Comparison of ENCODE assay signal across 19 cellular contexts in the genomic region with DNA sequence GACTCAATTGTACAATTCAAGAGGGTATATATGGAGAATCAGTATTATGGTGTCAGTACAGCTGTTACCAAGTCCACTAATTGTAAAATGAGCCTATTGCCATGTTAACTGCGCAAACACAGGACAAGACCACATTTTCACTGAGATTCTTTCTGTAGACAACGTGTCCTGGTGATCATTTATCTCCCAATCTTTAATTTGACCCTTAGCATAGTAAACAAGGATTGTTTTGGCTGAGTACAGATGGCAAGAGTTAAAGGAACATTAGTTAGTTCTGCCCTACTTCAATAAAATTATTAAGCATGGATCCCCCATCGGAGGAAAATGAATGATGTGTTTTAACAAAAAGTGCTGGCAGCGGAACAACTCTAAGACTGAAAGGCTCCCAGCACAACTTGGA. TPM values are rescaled to one million over a fixed set of nuclear protein-coding genes. Genes with fewer than 3 reads are reported as not detected.
DNase-seq lines count a peak whose midpoint lies in the region; ATAC-seq and TF ChIP-seq lines count a peak whose summit lies in the region.
"Had no signal": no experiment of that assay in that cellular context is flagged by ENCODE, and none has a peak within 500 bp of the region (broad histone marks: within the 10 kb centered on the region; RNA-seq: fewer than 3 reads in every experiment).

No MANE protein-coding gene starts in this region.

- no peaks in the 10 kb centered on the region for H3K27me3 ChIP-seq in breast epithelium
- no peaks in the 10 kb centered on the region for H3K27me3 ChIP-seq in adipocyte (replicated peaks; ENCODE audit: control insufficient read depth, insufficient read depth, low read length)
- no peaks in the 10 kb centered on the region for H3K27me3 ChIP-seq in right lobe of liver
- H3K27me3 ChIP-seq: BLaER1 treated with 17β-estradiol and CSF1 and Interleukin-3, amounts not matched to agents 10 nM and 100 nM had no signal

- no TSS peak for BruUV-seq in MCF 10A (replicated peaks; lab: Mats Ljungman, UMichigan)

- no peaks in the 10 kb centered on the region for H3K27me3 Mint-ChIP-seq in MCF 10A (ENCODE audit: insufficient read depth, unreplicated experiment)
- H3K27me3 Mint-ChIP-seq: B cell; CD4-positive, alpha-beta T cell had no signal

- H3K4me1 ChIP-seq in breast epithelium = no peaks in the 10 kb centered on the region
- H3K4me1 ChIP-seq in adipocyte (ENCODE audit: control insufficient read depth, insufficient read depth, low read length) = peaks cover 39% of the 10 kb centered on the region
- H3K4me1 ChIP-seq in right lobe of liver = peaks cover 0 to 40% (median 12%) of the 10 kb centered on the region in 4 donors
- H3K4me1 ChIP-seq: A549; BLaER1 treated with 17β-estradiol and CSF1 and Interleukin-3, amounts not matched to agents 10 nM and 100 nM; Caco-2 had no signal

- peak overlapping the region; percentile 61 for H3K9ac ChIP-seq in adipocyte (ENCODE audit: low read length)
- H3K9ac ChIP-seq: BLaER1 treated with 17β-estradiol and CSF1 and Interleukin-3, amounts not matched to agents 10 nM and 100 nM had no signal

- DNase-seq in MCF 10A (ENCODE audit: unreplicated experiment) (no peak), breast epithelium (ENCODE audit: low spot score in 2 of 2) (no peak), adipocyte (ENCODE audit: low read depth) (no peak), right lobe of liver (no peak), NCI-H526 treated with DMSO at 0.1 percent for 48 hours (lab: John Stamatoyannopoulos, UW) (no peak)
- DNase-seq: AML-193; Caco-2; Calu3; CD4-positive, alpha-beta T cell; CD8-positive, alpha-beta T cell; DMS79 treated with DMSO at 0.1 percent for 48 hours; GF-D8 had no signal

- H3K27ac ChIP-seq in breast epithelium (peak overlapping the region in 1 of 2 donors; percentile 12), right lobe of liver (peak overlapping the region in 1 of 3 donors; percentile 1)
- H3K27ac ChIP-seq: 22Rv1; A549; BLaER1 treated with 17β-estradiol and CSF1 and Interleukin-3, amounts not matched to agents 10 nM and 100 nM; C4-2B had no signal

- intact Hi-C loops in MCF 10A (cut with micrococcal nuclease) = no loop called here
- intact Hi-C loops in breast epithelium (cut with DNase I; ENCODE audit: low total_unique reads) = no loop called here
- intact Hi-C loops in right lobe of liver (cut with DNase I) = no loop called here

- WGBS in right lobe of liver (ENCODE audit: insufficient coverage, low coverage, low lambda C conversion rate, missing lambda C conversion rate) = 61% methylated on average over 4 of the region's 4 CpGs

- TF ChIP-seq POLR2A in breast epithelium (IDR thresholded peaks at IDR 0.05) (no peak), right lobe of liver (IDR thresholded peaks at IDR 0.05) (no peak)

- POLR2A ChIA-PET in MCF 10A (lab: Yijun Ruan, JAX) = no interaction called here

- H3K36me3 Mint-ChIP-seq in MCF 10A (ENCODE audit: insufficient read depth, unreplicated experiment) = no peaks in the 10 kb centered on the region
- H3K36me3 Mint-ChIP-seq: CD8-positive, alpha-beta T cell had no signal

- H3K36me3 ChIP-seq in breast epithelium (no peaks in the 10 kb centered on the region), adipocyte (ENCODE audit: control insufficient read depth, insufficient read depth, low read length, severe bottlenecking) (no peaks in the 10 kb centered on the region), right lobe of liver (no peaks in the 10 kb centered on the region)
- H3K36me3 ChIP-seq: BLaER1 treated with 17β-estradiol and CSF1 and Interleukin-3, amounts not matched to agents 10 nM and 100 nM had no signal

- peak overlapping the region; percentile 7 for H3K27ac Mint-ChIP-seq in MCF 10A (ENCODE audit: low read depth, unreplicated experiment)
- H3K27ac Mint-ChIP-seq: B cell; CD4-positive, alpha-beta T cell; CD8-positive, alpha-beta T cell had no signal

- no peak overlapping the region for H3K4me3 Mint-ChIP-seq in MCF 10A (ENCODE audit: unreplicated experiment)
- H3K4me3 Mint-ChIP-seq: B cell; CD4-positive, alpha-beta T cell; CD8-positive, alpha-beta T cell had no signal

- CTCF ChIA-PET in MCF 10A (lab: Yijun Ruan, JAX) = no interaction called here

- H3K4me3 ChIP-seq in breast epithelium (no peak overlapping the region), adipocyte (ENCODE audit: low read length) (peak overlapping the region; percentile 43), right lobe of liver (no peak overlapping the region)
- H3K4me3 ChIP-seq: A549; BLaER1 treated with 17β-estradiol and CSF1 and Interleukin-3, amounts not matched to agents 10 nM and 100 nM had no signal

- peaks cover 5% of the 10 kb centered on the region for H3K4me1 Mint-ChIP-seq in MCF 10A (ENCODE audit: insufficient read depth, unreplicated experiment)
- H3K4me1 Mint-ChIP-seq: B cell had no signal

- no peaks in the 10 kb centered on the region for H3K9me3 Mint-ChIP-seq in MCF 10A (ENCODE audit: unreplicated experiment)

- ATAC-seq in right lobe of liver (peak; percentile 31 to 73 (median 64)), HG03432 (IDR thresholded peaks at IDR 0.05; ENCODE audit: unreplicated experiment) (no peak)
- ATAC-seq: A549; CD8-positive, alpha-beta T cell had no signal

- H3K9me3 ChIP-seq in breast epithelium (no peaks in the 10 kb centered on the region), adipocyte (ENCODE audit: control insufficient read depth, low read length) (no peaks in the 10 kb centered on the region), right lobe of liver (no peaks in the 10 kb centered on the region)
- H3K9me3 ChIP-seq: A549; BLaER1 treated with 17β-estradiol and CSF1 and Interleukin-3, amounts not matched to agents 10 nM and 100 nM; Caco-2 had no signal

- TF ChIP-seq CTCF in MCF 10A (IDR thresholded peaks at IDR 0.05; ENCODE audit: unreplicated experiment) (no peak), breast epithelium (IDR thresholded peaks at IDR 0.05) (no peak), right lobe of liver (IDR thresholded peaks at IDR 0.05) (no peak)

RNA-seq across cellular contexts. Expression of a gene that starts 36.1 kb away (rescaled TPM):
- total RNA-seq in MCF 10A (2022) (not detected in 2 replicates), breast epithelium (not detected), right lobe of liver (not detected)
- total RNA-seq: A172; B cell; Caco-2; Calu3; CD4-positive, alpha-beta T cell; CD8-positive, alpha-beta T cell had no signal
